In the genomic region with DNA sequence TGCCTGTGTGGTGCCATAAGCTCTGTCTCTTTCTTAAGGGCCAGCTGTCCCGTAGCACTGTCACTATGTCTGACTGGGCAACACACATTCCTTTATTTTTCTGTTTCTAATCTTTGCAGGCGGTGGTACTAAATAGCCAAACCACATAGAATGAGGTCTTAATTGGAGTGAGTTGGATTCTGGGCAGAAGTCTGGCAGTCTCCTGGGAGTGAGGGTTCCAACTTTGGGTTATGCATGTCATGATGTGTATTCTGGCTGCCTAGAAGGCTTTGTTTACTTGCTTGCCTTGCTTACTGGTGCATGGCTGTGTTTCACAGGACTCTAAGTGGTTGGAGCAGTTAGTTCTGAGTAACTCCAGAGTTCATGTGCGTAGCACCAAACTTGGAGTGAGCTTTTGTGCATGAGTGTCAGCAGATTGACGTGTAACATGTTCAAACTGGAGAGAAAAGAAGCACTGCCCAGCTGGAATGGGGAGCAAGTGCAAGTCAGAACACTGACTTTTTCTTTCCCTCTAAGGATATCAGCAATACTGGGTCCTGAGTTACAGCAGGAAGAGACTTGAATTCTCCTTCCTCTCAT, we compare ENCODE assay signal across 10 cellular contexts.
A peak's percentile ranks its signal among the peaks of the same experiment; 100 is the strongest.
DNase-seq lines count a peak whose midpoint lies in the region; ATAC-seq and TF ChIP-seq lines count a peak whose summit lies in the region.
"Had no signal": no experiment of that assay in that cellular context is flagged by ENCODE, and none has a peak within 500 bp of the region (broad histone marks: within the 10 kb centered on the region; RNA-seq: fewer than 3 reads in every experiment).

No MANE protein-coding gene starts in this region.

- H3K27me3 ChIP-seq in lower lobe of right lung (ENCODE audit: low read depth), result no peaks in the 10 kb centered on the region
- no peaks in the 10 kb centered on the region for H3K27me3 ChIP-seq in upper lobe of left lung

- TF ChIP-seq POLR2A in upper lobe of left lung (IDR thresholded peaks at IDR 0.05), result no peak

- H3K4me1 ChIP-seq in lower lobe of right lung, result peaks cover 9% of the 10 kb centered on the region
- peaks cover 0 to 4% (median 1%) of the 10 kb centered on the region in 4 donors for H3K4me1 ChIP-seq in upper lobe of left lung
- H3K4me1 ChIP-seq: parathyroid adenoma had no signal

- 55 to 68% methylated on average over 4 of the region's 4 CpGs for WGBS in upper lobe of left lung, 2 donors

- TF ChIP-seq CTCF in epithelial cell of esophagus (IDR thresholded peaks at IDR 0.05; ENCODE audit: insufficient read depth, low read depth, low read length, missing control alignments) (no peak), lower lobe of right lung (IDR thresholded peaks at IDR 0.05) (no peak), upper lobe of left lung (IDR thresholded peaks at IDR 0.05) (no peak)

- no peak for TF ChIP-seq EP300 in upper lobe of left lung (IDR thresholded peaks at IDR 0.05)

- H3K27ac ChIP-seq in lower lobe of right lung (no peak overlapping the region), upper lobe of left lung (peak overlapping the region; percentile 2 to 66 (median 30))
- H3K27ac ChIP-seq: KMS-11, parathyroid adenoma had no signal

- H3K4me3 ChIP-seq in epithelial cell of esophagus (ENCODE audit: low read length) (peak overlapping the region; percentile 25), lower lobe of right lung (no peak overlapping the region), upper lobe of left lung (no peak overlapping the region)

- H3K9me3 ChIP-seq in lower lobe of right lung (no peaks in the 10 kb centered on the region), upper lobe of left lung (no peaks in the 10 kb centered on the region)

- ATAC-seq in lower lobe of right lung (peak; percentile 81 to 91), upper lobe of left lung (ENCODE audit: low FRiP score in 2 of 2) (peak; percentile 68 to 88)
- ATAC-seq: PC-3 had no signal

- DNase-seq in NCI-H510A (lab: John Stamatoyannopoulos, UW) (peak; percentile 3), epithelial cell of esophagus (ENCODE audit: low read depth) (peak; percentile 97), lower lobe of right lung (no peak), upper lobe of left lung (peak in 1 of 2 donors; percentile 26), epidermal melanocyte (ENCODE audit: insufficient read length, low spot score) (no peak), SIG-M5 treated with dmso at 0.1 percent for 504 hours (lab: John Stamatoyannopoulos, UW; ENCODE audit: unreplicated experiment) (no peak), NCI-H187 (lab: John Stamatoyannopoulos, UW) (no peak)
- DNase-seq: PC-3 had no signal

- H3K36me3 ChIP-seq in lower lobe of right lung (no peaks in the 10 kb centered on the region), upper lobe of left lung (no peaks in the 10 kb centered on the region)

- intact Hi-C loops in lower lobe of right lung (cut with DNase I), result no loop called here

Comparison
In these comparisons a context has a peak if more than half of its experiments do, and no peak if none do; other contexts are left out.
1. DNase-seq: peak in NCI-H510A (single experiment) and epithelial cell of esophagus (single experiment); none in lower lobe of right lung (single experiment), epidermal melanocyte (single experiment), SIG-M5 treated with dmso at 0.1 percent for 504 hours (single experiment) and NCI-H187 (0 of 2).